8 cellular contexts compared by ENCODE assay signal in the genomic region with DNA sequence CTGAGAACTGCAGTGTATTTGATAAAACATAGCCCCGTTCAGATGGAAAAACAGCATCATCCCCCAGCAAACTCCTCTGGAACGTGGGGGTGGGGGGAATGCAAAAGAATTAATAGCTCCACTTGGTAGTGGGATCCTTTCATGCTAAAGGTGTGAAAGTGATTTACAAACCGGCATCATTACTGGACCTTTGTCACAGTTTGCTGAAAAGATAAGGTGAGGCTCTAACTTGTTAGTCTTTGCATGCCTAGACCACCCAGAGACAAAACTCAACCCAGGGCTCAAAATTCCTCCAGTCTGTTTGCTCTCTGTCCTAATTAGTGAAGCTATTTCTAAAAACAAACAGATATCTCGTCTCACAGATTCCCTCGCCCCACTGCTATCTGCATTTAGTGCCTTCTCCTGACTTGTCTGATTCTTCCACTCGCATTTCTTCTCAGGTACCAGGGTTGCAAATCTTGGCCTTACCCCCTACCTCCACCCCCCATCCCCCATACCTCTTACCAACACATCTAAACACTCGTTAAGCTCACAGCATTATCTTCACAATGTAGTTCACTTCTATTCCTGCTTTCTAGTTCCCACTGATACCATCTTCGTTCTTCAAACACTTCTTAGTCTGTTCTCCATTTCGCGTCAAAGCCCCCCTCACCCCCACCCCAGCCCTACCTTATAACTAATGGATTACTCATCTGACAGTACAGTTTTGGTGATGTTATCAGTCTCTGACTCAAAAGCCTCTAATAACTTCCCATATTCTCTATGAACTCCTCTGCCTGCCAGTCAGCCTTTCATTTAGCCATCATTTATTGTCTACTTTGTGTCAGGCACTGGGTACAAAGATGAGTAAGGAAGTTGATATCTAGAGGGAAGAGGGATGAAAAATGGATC. TPM values are rescaled to one million over a fixed set of nuclear protein-coding genes. Genes with fewer than 3 reads are reported as not detected.
DNase-seq lines count a peak whose midpoint lies in the region; ATAC-seq and TF ChIP-seq lines count a peak whose summit lies in the region.

No MANE protein-coding gene starts in this region.

- H3K9me3 Mint-ChIP-seq in brain = peaks cover 0 to 5% (median 0%) of the 10 kb centered on the region in 5 experiments

- intact Hi-C loops in PC-9 (cut with micrococcal nuclease; ENCODE audit: unreplicated experiment) = loop anchor here (1.0 kb wide), 1 partner anchor 19 kb away; no protein-coding TSS in a partner anchor
- intact Hi-C loops in posterior vena cava (cut with DNase I) = loop anchor here in 1 of 2 donors (2.0 kb wide), 1 partner anchor 27 kb away; no protein-coding TSS in a partner anchor

- peaks cover 38% of the 10 kb centered on the region for H3K79me2 ChIP-seq in PC-9 (ENCODE audit: low read depth)
- H3K79me2 ChIP-seq in smooth muscle cell (ENCODE audit: low read depth) = no peaks in the 10 kb centered on the region

- POLR2A ChIA-PET in PC-9 (lab: Charles Lee; ENCODE audit: unreplicated experiment) = interaction anchor here (0.5 to 0.7 kb wide), 4 partner anchors 10 to 189 kb away, joined by 3 to 11 read pairs (median 4); no protein-coding TSS in a partner anchor

- no peaks in the 10 kb centered on the region for H3K36me3 Mint-ChIP-seq in brain

- H3K4me1 ChIP-seq in PC-9 (replicated peaks; ENCODE audit: insufficient read depth) (peaks cover 60% of the 10 kb centered on the region), smooth muscle cell (ENCODE audit: low read depth) (peaks cover 66% of the 10 kb centered on the region)

- ATAC-seq in GM18868 (IDR thresholded peaks at IDR 0.05; ENCODE audit: unreplicated experiment) = peak; percentile 30

- peak overlapping the region; percentile 81 to 99 (median 96) for H3K27ac Mint-ChIP-seq in brain

- no peak overlapping the region for H3K4me3 ChIP-seq in PC-9
- no peak overlapping the region for H3K4me3 ChIP-seq in smooth muscle cell

- CTCF ChIA-PET in PC-9 (lab: Charles Lee) = interaction anchor here (0.9 kb wide), 1 partner anchor 8 kb away, joined by 3 read pairs; no protein-coding TSS in a partner anchor

- no TSS peak for BruUV-seq in PC-9 (replicated peaks; lab: Mats Ljungman, UMichigan)

- H3K9me3 ChIP-seq in PC-9 (ENCODE audit: insufficient read depth, low read depth) (no peaks in the 10 kb centered on the region), smooth muscle cell (replicated peaks; ENCODE audit: low read depth) (no peaks in the 10 kb centered on the region)

- H3K4me3 Mint-ChIP-seq in brain = peak overlapping the region; percentile 48 to 70 (median 66)

- H2AFZ ChIP-seq in PC-9 (no peak overlapping the region), smooth muscle cell (ENCODE audit: low read depth) (no peak overlapping the region)

- peaks cover 7% of the 10 kb centered on the region for H3K27me3 Mint-ChIP-seq in brain

- H3K27me3 ChIP-seq in PC-9 (ENCODE audit: insufficient read depth, low read depth) (no peaks in the 10 kb centered on the region), smooth muscle cell (ENCODE audit: low read depth) (no peaks in the 10 kb centered on the region)

- no peaks in the 10 kb centered on the region for H3K9me2 ChIP-seq in PC-9 (ENCODE audit: insufficient read depth)

- DNase-seq in PC-9 (peak in 1 of 2 experiments; percentile 72), smooth muscle cell (lab: John Stamatoyannopoulos, UW; ENCODE audit: unreplicated experiment) (no peak), NCI-H748 treated with DMSO at 0.1 percent for 48 hours (lab: John Stamatoyannopoulos, UW) (no peak), NCI-H446 treated with DMSO at 0.1 percent for 48 hours (lab: John Stamatoyannopoulos, UW) (no peak), posterior vena cava (ENCODE audit: low spot score) (no peak)
- no peak for DNase-seq in effector CD4-positive, alpha-beta T cell

- H4K20me1 ChIP-seq in PC-9 (ENCODE audit: insufficient read depth) = no peaks in the 10 kb centered on the region
- H4K20me1 ChIP-seq in smooth muscle cell (ENCODE audit: low read depth) = no peaks in the 10 kb centered on the region

- H3K36me3 ChIP-seq in PC-9 (ENCODE audit: low read depth) (no peaks in the 10 kb centered on the region), smooth muscle cell (ENCODE audit: low read depth) (no peaks in the 10 kb centered on the region)

- peaks cover 94% of the 10 kb centered on the region for H3K4me1 Mint-ChIP-seq in brain

- H3K27ac ChIP-seq in PC-9 (peak overlapping the region; percentile 96), smooth muscle cell (ENCODE audit: low read depth) (peak overlapping the region; percentile 90)

- TF ChIP-seq CTCF in PC-9 (conservative IDR thresholded peaks at IDR 0.05) (no peak), brain (conservative IDR thresholded peaks at IDR 0.05) (no peak), smooth muscle cell (IDR thresholded peaks at IDR 0.05; ENCODE audit: borderline replicate concordance, insufficient read depth, poor library complexity, severe bottlenecking) (no peak)

- H3K4me2 ChIP-seq in PC-9 = peak overlapping the region; percentile 99
- H3K4me2 ChIP-seq in smooth muscle cell = peak overlapping the region; percentile 50

- H3F3A ChIP-seq in PC-9 (ENCODE audit: insufficient read depth, low read depth) = peaks cover 74% of the 10 kb centered on the region
- peaks cover 25% of the 10 kb centered on the region for H3F3A ChIP-seq in smooth muscle cell (ENCODE audit: low read depth)

- WGBS in smooth muscle cell (ENCODE audit: low lambda C conversion rate) = 2% methylated on average over 10 of the region's 10 CpGs

- H3K9ac ChIP-seq in smooth muscle cell (ENCODE audit: low read depth) = peak overlapping the region; percentile 57

RNA-seq across cellular contexts. Expression of a gene that starts 11.8 kb away (rescaled TPM):
- 21.2 and 23.4 TPM in 2 replicates for total RNA-seq in PC-9 (2021)
- polyA plus RNA-seq in brain (ENCODE audit: insufficient read depth, low read depth, low replicate concordance) = 12.4 TPM
- 32.6 and 35.1 TPM in 2 replicates for total RNA-seq in smooth muscle cell
- polyA plus RNA-seq in smooth muscle cell = 39.9 and 56.2 TPM in 2 replicates
- total RNA-seq in posterior vena cava = 10 to 100 TPM; 12.0 to 27.3 TPM
